ENCODE assay signal across 15 cellular contexts in the genomic region with DNA sequence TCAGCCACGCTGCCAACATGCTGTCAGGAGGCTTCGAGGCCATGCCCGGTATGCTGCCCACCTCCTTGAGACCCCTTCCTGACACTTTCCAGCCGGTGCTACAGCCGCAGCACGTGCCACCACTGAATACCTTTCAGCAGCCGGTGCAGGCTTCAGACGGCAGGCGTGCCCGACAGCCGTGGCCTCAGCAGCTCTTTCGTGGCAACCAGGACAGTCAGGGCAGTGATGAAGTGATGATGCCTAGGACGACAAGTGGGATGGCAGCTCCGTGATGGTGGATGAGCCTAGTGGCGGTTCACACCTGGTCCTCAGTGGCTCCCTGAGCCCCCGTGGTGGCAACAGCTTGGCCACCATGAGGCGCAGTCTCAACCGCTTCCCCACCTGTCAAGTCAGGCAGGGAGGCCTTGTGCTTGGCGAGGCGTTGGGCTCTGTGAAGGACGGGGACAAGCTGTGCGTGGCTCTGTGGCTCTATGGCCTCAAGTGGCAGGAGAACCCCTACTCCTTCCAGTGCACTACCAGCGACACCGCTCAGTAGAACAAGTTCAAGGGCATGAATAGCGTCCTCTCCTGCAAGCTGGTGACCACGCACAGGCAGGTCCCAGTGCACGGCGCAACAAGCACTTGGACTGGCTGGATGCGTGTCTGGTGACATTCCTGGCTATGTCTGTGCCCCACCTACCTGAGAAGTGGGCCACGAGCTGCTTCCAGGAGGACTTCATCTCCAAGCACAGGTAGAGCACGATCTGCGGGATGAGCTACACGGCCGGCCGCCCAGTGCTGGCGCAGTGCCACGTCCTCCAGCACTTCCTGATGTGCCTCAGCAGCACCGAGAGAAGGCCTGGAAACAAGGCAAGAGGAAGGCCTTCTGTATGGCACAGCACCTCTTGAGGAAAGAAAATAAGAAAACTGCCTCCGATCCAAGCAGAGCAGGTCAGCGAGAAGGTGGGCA.
"Had no signal": no experiment of that assay in that cellular context is flagged by ENCODE, and none has a peak within 500 bp of the region (broad histone marks: within the 10 kb centered on the region; RNA-seq: fewer than 3 reads in every experiment).

No MANE protein-coding gene starts in this region.

- FAIRE-seq: bronchial epithelial cell, endometrium had no signal

- H2AFZ ChIP-seq: parathyroid adenoma had no signal

- H3K79me2 ChIP-seq: parathyroid adenoma had no signal

- H3K36me3 ChIP-seq: ascending aorta, left ventricle myocardium inferior, stomach, thoracic aorta, uterus had no signal

- H3K9ac ChIP-seq: parathyroid adenoma had no signal

- H3K9me3 ChIP-seq: ascending aorta, left ventricle myocardium inferior, thoracic aorta, uterus had no signal

- H3K4me3 Mint-ChIP-seq: T-helper 2 cell treated with Interferon-gamma antibody and Interleukin-4, amounts not matched to agents 5 μg/mL and 100 μg/mL, for 36 hours had no signal

- H3K27ac ChIP-seq: ascending aorta, left ventricle myocardium inferior, parathyroid adenoma, stomach, thoracic aorta, uterus had no signal

- H3K27ac Mint-ChIP-seq: T-helper 2 cell treated with Interferon-gamma antibody and Interleukin-4, amounts not matched to agents 5 μg/mL and 100 μg/mL, for 36 hours had no signal

- DNase-seq: activated CD4-positive, alpha-beta T cell treated with anti-CD3 and anti-CD28 coated beads, Interleukin-2, amount 50 U/mL, for 48 hours; activated T-cell treated with anti-CD3 and anti-CD28 coated beads, Interleukin-2, amount 50 U/mL, for 48 hours; foreskin melanocyte; left ventricle myocardium inferior; mesendoderm; stimulated activated CD4-positive, alpha-beta T cell treated with anti-CD3 and anti-CD28 coated beads, Interleukin-4, amount 100 ng/mL, for 4 hours; stomach; uterus had no signal

- H3K4me1 ChIP-seq: ascending aorta, left ventricle myocardium inferior, parathyroid adenoma, stomach, uterus had no signal

- H3K27me3 ChIP-seq: ascending aorta, uterus had no signal

- ATAC-seq: activated CD4-positive, CD25-positive, alpha-beta regulatory T cell treated with anti-CD3 and anti-CD28 coated beads, Interleukin-2, amount 50 U/mL, for 24 hours had no signal

- H3K4me3 ChIP-seq: ascending aorta, left ventricle myocardium inferior, stomach, thoracic aorta, uterus had no signal
